In the genomic region with DNA sequence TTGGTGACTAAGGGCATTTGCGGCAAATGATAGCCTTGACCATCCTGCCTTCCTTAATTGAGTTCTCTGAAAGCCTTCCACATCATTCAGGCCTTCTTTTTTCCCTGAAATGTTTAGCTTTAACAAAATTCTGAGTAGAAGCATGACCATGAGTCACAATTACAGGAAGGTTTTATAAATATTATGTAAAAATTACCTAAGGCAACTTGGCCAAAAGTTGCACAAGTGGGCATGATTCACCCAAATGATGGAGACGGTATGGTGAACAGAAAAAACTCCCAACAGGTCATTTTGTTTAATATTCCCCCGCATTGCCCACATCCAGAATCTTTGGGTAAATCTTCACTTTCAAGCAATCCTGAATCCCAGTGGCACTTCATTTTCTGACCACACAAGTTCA, we compare ENCODE assay signal across 21 cellular contexts. TPM values are rescaled to one million over a fixed set of nuclear protein-coding genes. Genes with fewer than 3 reads are reported as not detected.
"Had no signal": no experiment of that assay in that cellular context is flagged by ENCODE, and none has a peak within 500 bp of the region (broad histone marks: within the 10 kb centered on the region; RNA-seq: fewer than 3 reads in every experiment).

No MANE protein-coding gene starts in this region.

- H3K36me3 ChIP-seq: brain microvascular endothelial cell, left lung, right atrium auricular region, tibial artery, uterus had no signal

- H3K4me1 Mint-ChIP-seq: activated naive CD8-positive, alpha-beta T cell treated with anti-CD3 and anti-CD28 coated beads for 36 hours; memory B cell; natural killer cell; stimulated activated naive B cell treated with anti-CD40 and anti-IgM and Interleukin-4, amounts not matched to agents 10 μg/mL and 1 μg/mL and 100 μg/mL, for 72 hours had no signal

- H3K4me3 Mint-ChIP-seq: activated naive CD8-positive, alpha-beta T cell treated with anti-CD3 and anti-CD28 coated beads for 36 hours; activated T-helper 1 cell treated with anti-CD3 and anti-CD28 coated beads, Interleukin-12 subunit alpha, Interleukin-12 subunit beta, Interleukin-2, Interleukin-4 antibody, amounts not matched to agents 30 ng/mL and 10 ng/mL and 1 ng/mL, durations not matched to agents 14 hours and 24 hours and 36 hours; memory B cell; natural killer cell; stimulated activated naive B cell treated with anti-CD40 and anti-IgM and Interleukin-4, amounts not matched to agents 10 μg/mL and 1 μg/mL and 100 μg/mL, for 72 hours had no signal

- H3K4me3 ChIP-seq: left lung, right atrium auricular region, tibial artery, uterus had no signal

- H3K9me3 ChIP-seq: tibial artery, uterus had no signal

- H3K4me1 ChIP-seq: left lung, right atrium auricular region, tibial artery, uterus had no signal

- H3K36me3 Mint-ChIP-seq: activated naive CD8-positive, alpha-beta T cell treated with anti-CD3 and anti-CD28 coated beads for 36 hours; memory B cell; natural killer cell; stimulated activated naive B cell treated with anti-CD40 and anti-IgM and Interleukin-4, amounts not matched to agents 10 μg/mL and 1 μg/mL and 100 μg/mL, for 72 hours had no signal

- H3K27ac Mint-ChIP-seq: activated naive CD8-positive, alpha-beta T cell treated with anti-CD3 and anti-CD28 coated beads for 36 hours; activated T-helper 1 cell treated with anti-CD3 and anti-CD28 coated beads, Interleukin-12 subunit alpha, Interleukin-12 subunit beta, Interleukin-2, Interleukin-4 antibody, amounts not matched to agents 30 ng/mL and 10 ng/mL and 1 ng/mL, durations not matched to agents 14 hours and 24 hours and 36 hours; memory B cell; natural killer cell; progenitor cell of endocrine pancreas; stimulated activated naive B cell treated with anti-CD40 and anti-IgM and Interleukin-4, amounts not matched to agents 10 μg/mL and 1 μg/mL and 100 μg/mL, for 72 hours had no signal

- H3K27me3 ChIP-seq: brain microvascular endothelial cell, left lung, right atrium auricular region, tibial artery, uterus had no signal

- H3K9me3 Mint-ChIP-seq: activated naive CD8-positive, alpha-beta T cell treated with anti-CD3 and anti-CD28 coated beads for 36 hours; activated T-helper 1 cell treated with anti-CD3 and anti-CD28 coated beads, Interleukin-12 subunit alpha, Interleukin-12 subunit beta, Interleukin-2, Interleukin-4 antibody, amounts not matched to agents 30 ng/mL and 10 ng/mL and 1 ng/mL, durations not matched to agents 14 hours and 24 hours and 36 hours; natural killer cell had no signal

- DNase-seq: activated naive CD8-positive, alpha-beta T cell treated with anti-CD3 and anti-CD28 coated beads for 36 hours; anterior cingulate cortex; brain microvascular endothelial cell; cerebellar nuclear complex; effector memory CD4-positive, alpha-beta T cell; kidney; left lung; natural killer cell; stimulated activated CD4-positive, alpha-beta T cell treated with anti-CD3 and anti-CD28 coated beads, Interleukin-4, amount 100 ng/mL, for 1 hour; stimulated activated naive B cell treated with anti-CD40 and anti-IgM and Interleukin-4, amounts not matched to agents 10 μg/mL and 1 μg/mL and 100 μg/mL, for 72 hours; T-helper 9 cell; tibial artery; uterus had no signal

- H3K27ac ChIP-seq: brain microvascular endothelial cell, left lung, right atrium auricular region, tibial artery, uterus had no signal

- H3K27me3 Mint-ChIP-seq: progenitor cell of endocrine pancreas had no signal

RNA-seq across cellular contexts. Expression of a gene that starts 37.0 kb away (rescaled TPM):
- total RNA-seq: activated CD8-positive, alpha-beta memory T cell treated with anti-CD3 and anti-CD28 coated beads for 36 hours; activated naive CD8-positive, alpha-beta T cell treated with anti-CD3 and anti-CD28 coated beads for 36 hours; activated T-helper 1 cell treated with anti-CD3 and anti-CD28 coated beads, Interleukin-12 subunit alpha, Interleukin-12 subunit beta, Interleukin-2, Interleukin-4 antibody, amounts not matched to agents 30 ng/mL and 10 ng/mL and 1 ng/mL, durations not matched to agents 14 hours and 24 hours and 36 hours; fibroblast of lung; kidney; left lung; natural killer cell; progenitor cell of endocrine pancreas; right atrium auricular region; skeletal muscle tissue; subcutaneous adipose tissue; uterus had no signal
